ENCODE assay signal across 18 cellular contexts in the genomic region with DNA sequence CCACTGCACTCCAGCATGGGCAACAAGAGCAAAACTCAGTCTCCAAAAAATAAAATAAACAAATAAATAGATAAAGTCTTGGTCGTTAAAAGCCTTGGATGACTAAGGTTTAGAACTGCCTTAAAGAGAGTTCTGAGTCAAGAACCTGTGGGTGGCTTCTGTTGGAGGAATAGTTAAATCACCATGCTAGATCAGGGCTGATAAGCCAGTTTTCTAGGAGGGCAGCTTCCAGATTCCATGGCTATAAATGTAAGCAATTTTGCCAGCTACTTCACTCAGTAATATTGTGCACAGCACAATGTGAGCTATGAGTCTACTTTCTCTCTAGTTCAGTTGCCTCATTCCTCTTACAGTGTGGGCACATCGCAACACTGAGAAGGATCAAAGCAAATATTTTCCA.
DNase-seq lines count a peak whose midpoint lies in the region; ATAC-seq and TF ChIP-seq lines count a peak whose summit lies in the region.
"Had no signal": no experiment of that assay in that cellular context is flagged by ENCODE, and none has a peak within 500 bp of the region (broad histone marks: within the 10 kb centered on the region; RNA-seq: fewer than 3 reads in every experiment).

No MANE protein-coding gene starts in this region.

- peaks cover 7% of the 10 kb centered on the region for H3K4me1 ChIP-seq in smooth muscle cell (ENCODE audit: low read depth)
- H3K4me1 ChIP-seq: prostate gland, tibial artery had no signal

- no peak overlapping the region for H3K9ac ChIP-seq in smooth muscle cell (ENCODE audit: low read depth)

- H3K4me3 ChIP-seq in fibroblast of mammary gland (ENCODE audit: control insufficient read depth, low read depth, low read length) (no peak overlapping the region), smooth muscle cell (no peak overlapping the region)
- H3K4me3 ChIP-seq: breast epithelium, prostate gland, skin epidermis, tibial artery had no signal

- no peaks in the 10 kb centered on the region for H4K20me1 ChIP-seq in smooth muscle cell (ENCODE audit: low read depth)

- peak overlapping the region; percentile 55 for H3K4me2 ChIP-seq in smooth muscle cell

- no peaks in the 10 kb centered on the region for H3K9me3 ChIP-seq in smooth muscle cell (replicated peaks; ENCODE audit: low read depth)
- H3K9me3 ChIP-seq: breast epithelium, prostate gland, tibial artery had no signal

- DNase-seq in GM03348 (ENCODE audit: low spot score) (peak; percentile 17), RKO (ENCODE audit: low spot score) (peak; percentile 7), fibroblast of mammary gland (ENCODE audit: low read depth) (peak; percentile 22), smooth muscle cell (lab: John Stamatoyannopoulos, UW; ENCODE audit: unreplicated experiment) (no peak), foreskin melanocyte (no peak), kidney tubule cell (ENCODE audit: low spot score) (no peak)
- DNase-seq: activated CD4-positive, alpha-beta memory T cell treated with anti-CD3 and anti-CD28 coated beads, Interleukin-2, amount 10 ng/mL, durations not matched to agents 7 days and 5 days; activated effector memory CD4-positive, alpha-beta T cell treated with anti-CD3 and anti-CD28 coated beads, Interleukin-2, amount 50 U/mL, for 16 hours; activated naive CD8-positive, alpha-beta T cell treated with anti-CD3 and anti-CD28 coated beads, Interleukin-2, amount 50 U/mL, for 24 hours; MM.1S; NCI-H1417 treated with DMSO at 0.1 percent for 48 hours; NCI-H69; stimulated activated naive CD4-positive, alpha-beta T cell; tibial artery had no signal

- peak overlapping the region; percentile 66 for H3K27ac ChIP-seq in smooth muscle cell (ENCODE audit: low read depth)
- H3K27ac ChIP-seq: breast epithelium, prostate gland, skin epidermis, tibial artery had no signal

- WGBS in smooth muscle cell (ENCODE audit: low lambda C conversion rate), result 11% methylated on average over 2 of the region's 2 CpGs

- no peaks in the 10 kb centered on the region for H3F3A ChIP-seq in smooth muscle cell (ENCODE audit: low read depth)

- H3K36me3 ChIP-seq in smooth muscle cell (ENCODE audit: low read depth), result no peaks in the 10 kb centered on the region
- H3K36me3 ChIP-seq: breast epithelium, prostate gland, tibial artery had no signal

- no peaks in the 10 kb centered on the region for H3K79me2 ChIP-seq in smooth muscle cell (ENCODE audit: low read depth)

- no peaks in the 10 kb centered on the region for H3K27me3 ChIP-seq in smooth muscle cell (ENCODE audit: low read depth)
- H3K27me3 ChIP-seq: breast epithelium, tibial artery had no signal

- H2AFZ ChIP-seq in smooth muscle cell (ENCODE audit: low read depth), result no peak overlapping the region

- no peak for TF ChIP-seq CTCF in fibroblast of mammary gland (conservative IDR thresholded peaks at IDR 0.05; ENCODE audit: control insufficient read depth, insufficient read depth, low read depth, low read length)
- TF ChIP-seq CTCF in smooth muscle cell (IDR thresholded peaks at IDR 0.05; ENCODE audit: borderline replicate concordance, insufficient read depth, poor library complexity, severe bottlenecking), result no peak

- no peak for ATAC-seq in HG03159 (IDR thresholded peaks at IDR 0.05; ENCODE audit: unreplicated experiment)
- ATAC-seq: activated naive CD8-positive, alpha-beta T cell treated with anti-CD3 and anti-CD28 coated beads, Interleukin-2, amount 50 U/mL, for 24 hours had no signal

Comparison
In these comparisons a context has a peak if more than half of its experiments do, and no peak if none do; other contexts are left out.
1. DNase-seq: peak in GM03348 (single experiment), RKO (single experiment) and fibroblast of mammary gland (single experiment); none in smooth muscle cell (single experiment), foreskin melanocyte (single experiment) and kidney tubule cell (single experiment).